ENCODE assay signal across 11 cellular contexts in genomic region chr6:159427335-159427734, GRCh38.
"Had no signal": no experiment of that assay in that cellular context is flagged by ENCODE, and none has a peak within 500 bp of the region (broad histone marks: within the 10 kb centered on the region; RNA-seq: fewer than 3 reads in every experiment).

No MANE protein-coding gene starts in this region.

- H2AFZ ChIP-seq: GM23248, GM23338 had no signal

- H3K9me3 ChIP-seq: HAP-1 had no signal

- H3K4me1 ChIP-seq: HAP-1 had no signal

- H3K4me2 ChIP-seq: GM23338 had no signal

- H3K27ac ChIP-seq: GM23248 had no signal

- DNase-seq: GM23248, GOT3, H7, H9, HCEC 1CT, HFFc6 had no signal

- H3K4me3 ChIP-seq: GM23248, GM23338, HAP-1 had no signal

- FAIRE-seq: H1, H54 had no signal

- H3K9ac ChIP-seq: GM23248 had no signal

- H3K36me3 ChIP-seq: HAP-1 had no signal

- ATAC-seq: GM23338, HCT116 had no signal
